Comparison of ENCODE assay signal across 8 cellular contexts in the genomic region with DNA sequence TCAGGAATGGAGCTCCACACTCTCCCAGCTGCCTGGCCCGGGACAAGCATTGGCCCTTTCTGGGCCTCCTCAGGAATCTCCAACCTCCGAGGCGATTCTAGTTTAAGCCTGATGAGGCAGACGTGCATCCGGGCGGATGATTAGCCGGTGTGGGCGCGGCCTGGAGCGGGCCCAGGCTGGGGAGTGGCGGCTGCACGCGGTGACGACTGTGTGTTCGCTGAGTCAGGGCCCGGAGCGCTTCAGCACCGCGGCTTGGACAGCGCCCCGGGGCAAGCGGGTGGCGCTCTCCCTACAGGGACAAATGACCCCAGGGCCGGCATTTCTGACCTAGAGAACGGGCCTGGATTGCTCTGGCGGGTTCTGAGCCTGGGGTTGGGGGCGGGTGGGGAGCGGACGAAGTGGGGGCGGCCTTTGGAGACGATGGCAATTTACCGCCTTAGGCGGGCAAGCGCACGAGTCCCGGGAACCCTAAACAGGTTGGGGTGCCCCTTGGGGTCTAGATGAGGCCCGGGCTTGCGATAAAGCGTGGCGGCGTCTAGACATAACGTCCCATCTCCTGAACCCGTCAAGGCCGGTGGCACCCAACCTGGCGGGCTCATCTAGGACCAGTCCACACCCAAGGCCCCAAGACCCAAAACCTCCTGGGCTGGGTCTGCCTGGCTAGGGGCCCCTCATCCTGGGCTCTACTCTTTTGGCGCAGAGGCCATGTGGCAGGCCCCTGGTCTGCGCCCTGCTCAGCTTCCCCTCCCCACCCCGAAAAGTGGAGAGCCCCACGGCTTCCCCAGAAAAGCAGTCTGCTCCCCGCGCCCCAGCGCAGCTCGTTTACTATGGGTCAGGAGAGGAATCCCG. TPM values are rescaled to one million over a fixed set of nuclear protein-coding genes. Genes with fewer than 3 reads are reported as not detected.
A peak's percentile ranks its signal among the peaks of the same experiment; 100 is the strongest.
DNase-seq lines count a peak whose midpoint lies in the region; ATAC-seq and TF ChIP-seq lines count a peak whose summit lies in the region.

No MANE protein-coding gene starts in this region.

- H3K9me3 ChIP-seq in MG63, result no peaks in the 10 kb centered on the region
- H3K9me3 ChIP-seq in trophoblast cell (ENCODE audit: insufficient read depth, low read depth, low read length), result peaks cover 7% of the 10 kb centered on the region

- H4K8ac ChIP-seq in trophoblast cell (ENCODE audit: low read depth, low read length), result no peak overlapping the region

- no CpG with 5 or more reads among the region's 54 CpGs for WGBS in trophoblast cell (ENCODE audit: extremely low coverage, insufficient coverage, insufficient read length)

- H3K4me2 ChIP-seq in trophoblast cell (ENCODE audit: low read length), result peak overlapping the region; percentile 1

- peak; percentile 100 for ATAC-seq in foreskin keratinocyte
- ATAC-seq in GM18498 (IDR thresholded peaks at IDR 0.05; ENCODE audit: unreplicated experiment), result no peak
- ATAC-seq in HG03520 (IDR thresholded peaks at IDR 0.05; ENCODE audit: unreplicated experiment), result no peak
- no peak for ATAC-seq in HG03159 (IDR thresholded peaks at IDR 0.05; ENCODE audit: unreplicated experiment)

- no peak overlapping the region for H3K4ac ChIP-seq in trophoblast cell (ENCODE audit: low read depth, low read length)

- no peak overlapping the region for H2BK120ac ChIP-seq in trophoblast cell (ENCODE audit: insufficient read depth, low read length, poor library complexity)

- peak; percentile 48 for TF ChIP-seq CTCF in foreskin keratinocyte (conservative IDR thresholded peaks at IDR 0.05)

- peaks cover 34% of the 10 kb centered on the region for H3K27me3 ChIP-seq in MG63
- peaks cover 15% of the 10 kb centered on the region for H3K27me3 ChIP-seq in foreskin keratinocyte
- no peaks in the 10 kb centered on the region for H3K27me3 ChIP-seq in trophoblast cell (ENCODE audit: insufficient read depth, low read length)

- no peak overlapping the region for H2BK12ac ChIP-seq in trophoblast cell (ENCODE audit: low read length)

- no peak overlapping the region for H3K18ac ChIP-seq in trophoblast cell (ENCODE audit: low read length)

- H3K27ac ChIP-seq in foreskin keratinocyte (no peak overlapping the region), trophoblast cell (ENCODE audit: low read depth, low read length) (no peak overlapping the region)

- H4K12ac ChIP-seq in trophoblast cell (ENCODE audit: low read depth, low read length), result no peak overlapping the region

- DNase-seq in EH (ENCODE audit: low read depth) (peak; percentile 84), MG63 (peak; percentile 89), foreskin keratinocyte (peak; percentile 39 to 78), trophoblast cell (peak; percentile 98)
- peak; percentile 73 for DNase-seq in activated CD8-positive, alpha-beta memory T cell treated with anti-CD3 and anti-CD28 coated beads for 24 hours

- no peak overlapping the region for H2AFZ ChIP-seq in trophoblast cell (ENCODE audit: insufficient read depth, low read length, poor library complexity)

- H2AK5ac ChIP-seq in trophoblast cell (ENCODE audit: low read length), result no peak overlapping the region

- no peak overlapping the region for H2BK5ac ChIP-seq in trophoblast cell (ENCODE audit: low read depth, low read length, poor library complexity)

- H3K36me3 ChIP-seq in MG63, result no peaks in the 10 kb centered on the region
- H3K36me3 ChIP-seq in trophoblast cell (ENCODE audit: control insufficient read depth in 1 of 2, insufficient read depth in 2 of 2, low read length in 2 of 2), result no peaks in the 10 kb centered on the region

- H3K79me2 ChIP-seq in trophoblast cell (ENCODE audit: control insufficient read depth, insufficient read depth, low read length, poor library complexity), result no peaks in the 10 kb centered on the region

- no peak overlapping the region for H3K23ac ChIP-seq in trophoblast cell (ENCODE audit: low read length)

- H4K91ac ChIP-seq in trophoblast cell (ENCODE audit: low read depth, low read length), result no peak overlapping the region

- no peak overlapping the region for H3K14ac ChIP-seq in trophoblast cell (ENCODE audit: low read length)

- no peaks in the 10 kb centered on the region for H3K79me1 ChIP-seq in trophoblast cell (ENCODE audit: low read length)

- H3K4me3 ChIP-seq in MG63, result no peak overlapping the region
- H3K4me3 ChIP-seq in trophoblast cell (ENCODE audit: low read depth, low read length), result no peak overlapping the region

- H3K4me1 ChIP-seq in foreskin keratinocyte (no peaks in the 10 kb centered on the region), trophoblast cell (ENCODE audit: control insufficient read depth in 1 of 2, insufficient read depth in 2 of 2, low read length in 2 of 2) (no peaks in the 10 kb centered on the region)

- no peak overlapping the region for H3K9ac ChIP-seq in trophoblast cell (ENCODE audit: low read length)

RNA-seq across cellular contexts. Expression of a gene that starts 22.3 kb away (rescaled TPM):
- 44.9 and 60.6 TPM in 2 replicates for total RNA-seq in MG63 (2014; rRNA removed; shearing (Covaris generic); ENCODE audit: low replicate concordance)
- total RNA-seq in foreskin keratinocyte, result 44.8 and 46.9 TPM in 2 replicates
- polyA plus RNA-seq in foreskin keratinocyte, result 53.5 and 58.7 TPM in 2 replicates
- 47.5 and 47.9 TPM in 2 replicates for polyA plus RNA-seq in trophoblast cell (2013)
